In the genomic region with DNA sequence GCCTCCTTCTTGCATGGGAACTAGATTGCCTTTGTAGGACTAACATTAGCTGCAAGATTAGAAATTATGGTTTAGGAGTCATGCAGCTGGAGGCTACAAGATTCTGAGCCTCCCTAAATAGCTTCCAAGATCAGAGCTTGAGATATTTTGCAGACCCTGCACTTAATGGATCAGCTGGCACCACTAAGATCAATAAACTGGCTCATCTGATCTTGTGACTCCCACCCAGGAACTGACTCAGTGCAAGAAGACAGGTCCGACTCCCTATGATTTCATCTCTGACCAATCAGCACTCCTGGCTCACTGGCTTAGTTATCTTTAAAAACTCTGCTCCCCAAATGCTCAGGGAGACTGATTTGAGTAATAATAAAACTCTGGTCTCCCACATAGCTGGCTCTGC, we compare ENCODE assay signal across 8 cellular contexts.
DNase-seq lines count a peak whose midpoint lies in the region; ATAC-seq and TF ChIP-seq lines count a peak whose summit lies in the region.
"Not testable (repeated sequence)": the region's sequence is repeated elsewhere in the genome, so short reads cannot be mapped to it uniquely, and the experiment has no call there.

No MANE protein-coding gene starts in this region.

- H3K79me2 ChIP-seq in HCT116 (ENCODE audit: insufficient read depth, low read length); PC-3 (ENCODE audit: low read length): not testable (repeated sequence)

- not testable (repeated sequence) for H3K9ac ChIP-seq in HCT116 (ENCODE audit: low read length); PC-3 (ENCODE audit: low read length)
- peak overlapping the region; percentile 44 for H3K9ac ChIP-seq in mesenchymal stem cell (ENCODE audit: low read length)

- H3K27me3 ChIP-seq in BE2C; HCT116 (ENCODE audit: insufficient read depth, low read length); PC-3 (ENCODE audit: low read length); mesenchymal stem cell (ENCODE audit: control insufficient read depth in 1 of 2, insufficient read depth in 1 of 2, low read length in 2 of 2); vagina: not testable (repeated sequence)

- not testable (repeated sequence) for TF ChIP-seq POLR2A in HCT116 (IDR thresholded peaks at IDR 0.05; ENCODE audit: borderline replicate concordance, extremely low read depth, insufficient read depth, insufficient read length); vagina (IDR thresholded peaks at IDR 0.05)

- H3K14ac ChIP-seq in mesenchymal stem cell (ENCODE audit: low read length in 2 of 2), result not testable (repeated sequence)

- not testable (repeated sequence) for H3F3A ChIP-seq in PC-3 (ENCODE audit: low read length, unreplicated experiment)

- not testable (repeated sequence) for BruUV-seq in HCT116 (replicated peaks; lab: Mats Ljungman, UMichigan); PC-3 (replicated peaks; lab: Mats Ljungman, UMichigan)

- H4K8ac ChIP-seq in mesenchymal stem cell (ENCODE audit: low read length), result not testable (repeated sequence)

- H2BK120ac ChIP-seq in mesenchymal stem cell (ENCODE audit: low read depth, low read length), result not testable (repeated sequence)

- not testable (repeated sequence) for H4K20me1 ChIP-seq in HCT116 (ENCODE audit: insufficient read depth); PC-3 (ENCODE audit: low read length)

- POLR2A ChIA-PET in HCT116 (lab: Charles Lee); PC-3 (lab: Charles Lee; ENCODE audit: unreplicated experiment): not testable (repeated sequence)

- H3K27ac Mint-ChIP-seq in activated T-helper 17 cell treated with anti-CD3 and anti-CD28 coated beads, Interleukin-2, amount 50 U/mL, for 72 hours, result not testable (repeated sequence)

- DNase-seq in BE2C (peak; percentile 34), PC-3 (peak; percentile 40), epithelial cell of prostate (ENCODE audit: low read depth, low spot score) (peak; percentile 31), vagina (ENCODE audit: extremely low spot score in 2 of 2) (peak; percentile 49 to 77)
- not testable (repeated sequence) for DNase-seq in HCT116 (ENCODE audit: low read depth, low spot score); mesenchymal stem cell

- H3K36me3 Mint-ChIP-seq in activated T-helper 17 cell treated with anti-CD3 and anti-CD28 coated beads, Interleukin-2, amount 50 U/mL, for 72 hours (ENCODE audit: low read depth), result not testable (repeated sequence)

- not testable (repeated sequence) for H3K4me3 Mint-ChIP-seq in activated T-helper 17 cell treated with anti-CD3 and anti-CD28 coated beads, Interleukin-2, amount 50 U/mL, for 72 hours

- not testable (repeated sequence) for H3K36me3 ChIP-seq in BE2C; HCT116 (ENCODE audit: control insufficient read depth in 1 of 2, insufficient read depth in 2 of 2, low read length in 2 of 2); PC-3 (ENCODE audit: low read depth, low read length); mesenchymal stem cell (ENCODE audit: control insufficient read depth in 1 of 2, insufficient read depth in 2 of 2, low read depth in 1 of 2, low read length in 2 of 2); vagina

- H2BK15ac ChIP-seq in mesenchymal stem cell (ENCODE audit: low read depth, poor library complexity, severe bottlenecking), result not testable (repeated sequence)

- not testable (repeated sequence) for H3K27me3 Mint-ChIP-seq in activated T-helper 17 cell treated with anti-CD3 and anti-CD28 coated beads, Interleukin-2, amount 50 U/mL, for 72 hours

- H3K4ac ChIP-seq in mesenchymal stem cell (ENCODE audit: low read depth in 1 of 2, low read length in 2 of 2), result not testable (repeated sequence)

- H3K27ac ChIP-seq in HCT116 (ENCODE audit: low read depth, low read length); mesenchymal stem cell (ENCODE audit: low read length, poor library complexity, severe bottlenecking): not testable (repeated sequence)
- peak overlapping the region; percentile 51 for H3K27ac ChIP-seq in PC-3 (ENCODE audit: low read length)
- H3K27ac ChIP-seq in epithelial cell of prostate, result peak overlapping the region; percentile 47
- peak overlapping the region; percentile 40 for H3K27ac ChIP-seq in vagina

- H2AFZ ChIP-seq in HCT116 (ENCODE audit: low read depth, low read length, poor library complexity, severe bottlenecking) (peak overlapping the region; percentile 59), PC-3 (ENCODE audit: low read length) (peak overlapping the region; percentile 31; the same call in 1 of the 2 replicates)
- H2AFZ ChIP-seq in mesenchymal stem cell (ENCODE audit: low read depth, low read length), result not testable (repeated sequence)

- TF ChIP-seq RAD21 in HCT116 (IDR thresholded peaks at IDR 0.05; ENCODE audit: low read depth), result not testable (repeated sequence)

- H3K9me3 ChIP-seq in BE2C; HCT116 (ENCODE audit: control insufficient read depth in 1 of 2, insufficient read depth in 1 of 2, low read depth in 1 of 2, low read length in 2 of 2); PC-3 (ENCODE audit: low read length); mesenchymal stem cell (ENCODE audit: control insufficient read depth, low read length); vagina: not testable (repeated sequence)

- H3K4me1 ChIP-seq in BE2C, result peaks cover 17% of the 10 kb centered on the region
- H3K4me1 ChIP-seq in HCT116 (ENCODE audit: control insufficient read depth in 1 of 2, insufficient read depth in 2 of 2, low read length in 2 of 2), result peaks cover 0 to 15% of the 10 kb centered on the region in 2 experiments; a peak in 2 of 4 replicates
- peaks cover 17% of the 10 kb centered on the region for H3K4me1 ChIP-seq in PC-3 (ENCODE audit: insufficient read depth, low read length)
- not testable (repeated sequence) for H3K4me1 ChIP-seq in mesenchymal stem cell (ENCODE audit: control insufficient read depth, insufficient read depth, low read depth, low read length); vagina

- H4K91ac ChIP-seq in mesenchymal stem cell (ENCODE audit: low read length), result not testable (repeated sequence)

- not testable (repeated sequence) for ATAC-seq in HCT116, SK-N-SH treated with all-trans-retinoic acid at 6 μM for 48 hours
- ATAC-seq in PC-3, result peak; percentile 15; the same call in 1 of the 2 replicates
- ATAC-seq in activated T-helper 17 cell treated with anti-CD3 and anti-CD28 coated beads, Interleukin-2, amount 50 U/mL, for 72 hours (replicated peaks), result peak; percentile 74

- not testable (repeated sequence) for TF ChIP-seq CTCF in BE2C (IDR thresholded peaks at IDR 0.05; ENCODE audit: low read depth, low read length); HCT116 (IDR thresholded peaks at IDR 0.05 in 2 of 3, conservative IDR thresholded peaks at IDR 0.05 in 1 of 3; ENCODE audit: borderline replicate concordance in 1 of 3, insufficient read depth in 1 of 3, low read depth in 2 of 3, low read length in 2 of 3); PC-3 (conservative IDR thresholded peaks at IDR 0.05; ENCODE audit: low read depth, low read length); vagina (IDR thresholded peaks at IDR 0.05)

- H2BK12ac ChIP-seq in mesenchymal stem cell (ENCODE audit: low read length in 2 of 2), result not testable (repeated sequence)

- not testable (repeated sequence) for H2BK5ac ChIP-seq in mesenchymal stem cell (ENCODE audit: low read depth, low read length, poor library complexity, severe bottlenecking)

- not testable (repeated sequence) for H3K4me1 Mint-ChIP-seq in activated T-helper 17 cell treated with anti-CD3 and anti-CD28 coated beads, Interleukin-2, amount 50 U/mL, for 72 hours

- RAD21 ChIA-PET in HCT116 (lab: Charles Lee; ENCODE audit: low non-redundant PET in 1 of 2, low total read pairs in 2 of 2, uncharacterized antibody in 2 of 2, unreplicated experiment in 2 of 2), result not testable (repeated sequence)

- not testable (repeated sequence) for H3K23ac ChIP-seq in mesenchymal stem cell (ENCODE audit: low read length in 2 of 2)

- H3K79me1 ChIP-seq in mesenchymal stem cell (replicated peaks; ENCODE audit: low read length, poor library complexity, severe bottlenecking), result not testable (repeated sequence)

- not testable (repeated sequence) for H3K18ac ChIP-seq in mesenchymal stem cell (ENCODE audit: low read depth in 1 of 2, low read length in 2 of 2)

- intact Hi-C loops in HCT116 (cut with micrococcal nuclease); vagina (cut with DNase I): not testable (repeated sequence)
- intact Hi-C loops in PC-3 (cut with micrococcal nuclease), result loop anchor here (2.0 kb wide), 1 partner anchor 56 kb away; no protein-coding TSS in a partner anchor

- peak overlapping the region; percentile 8 for H3K4me2 ChIP-seq in HCT116 (ENCODE audit: low read length)
- peak overlapping the region; percentile 9; the same call in 1 of the 2 replicates for H3K4me2 ChIP-seq in PC-3 (ENCODE audit: low read length)
- H3K4me2 ChIP-seq in mesenchymal stem cell (ENCODE audit: low read length, poor library complexity, severe bottlenecking), result not testable (repeated sequence)

- CTCF ChIA-PET in HCT116 (lab: Charles Lee), result not testable (repeated sequence)
- CTCF ChIA-PET in PC-3 (lab: Charles Lee), result interaction anchor here (0.6 to 0.8 kb wide), 2 partner anchors 190 to 646 kb away, joined by 3 to 4 read pairs; no protein-coding TSS in a partner anchor

- not testable (repeated sequence) for H3K9me2 ChIP-seq in HCT116 (ENCODE audit: insufficient read depth); PC-3 (replicated peaks; ENCODE audit: low read length)

- not testable (repeated sequence) for H2AK5ac ChIP-seq in mesenchymal stem cell (ENCODE audit: low read length, severe bottlenecking)

- not testable (repeated sequence) for H3K4me3 ChIP-seq in BE2C (ENCODE audit: low read depth, low read length); HCT116 (replicated peaks in 1 of 2; ENCODE audit: low read depth in 1 of 2, low read length in 2 of 2); PC-3 (ENCODE audit: low read length); mesenchymal stem cell (ENCODE audit: insufficient read depth in 1 of 2, low read depth in 1 of 2, low read length in 2 of 2); vagina

- 86% methylated on average over 1 of the region's 1 CpG for WGBS in mesenchymal stem cell

- H3K9me3 Mint-ChIP-seq in activated T-helper 17 cell treated with anti-CD3 and anti-CD28 coated beads, Interleukin-2, amount 50 U/mL, for 72 hours, result not testable (repeated sequence)

TF ChIP-seq in HCT116, 20 proteins besides CTCF, POLR2A, EP300 and RAD21:
- TF ChIP-seq FOSL1 (IDR thresholded peaks at IDR 0.05; ENCODE audit: low read depth), result peak; percentile 24; the same call in 1 of the 2 replicates

TF ChIP-seq in SK-N-SH treated with all-trans-retinoic acid at 6 μM for 48 hours, 23 proteins besides CTCF, POLR2A, EP300 and RAD21:
- TF ChIP-seq ISL1 (CRISPR knock-in tag; IDR thresholded peaks at IDR 0.05), result peak; percentile 55
